18 cellular contexts compared by ENCODE assay signal in genomic region chr6:158589371-158589770, GRCh38.
"Had no signal": no experiment of that assay in that cellular context is flagged by ENCODE, and none has a peak within 500 bp of the region (broad histone marks: within the 10 kb centered on the region; RNA-seq: fewer than 3 reads in every experiment).

No MANE protein-coding gene starts in this region.

- H3K27me3 ChIP-seq: dorsolateral prefrontal cortex, heart left ventricle, right lobe of liver, transverse colon had no signal

- H3K9me3 Mint-ChIP-seq: naive thymus-derived CD4-positive, alpha-beta T cell; stimulated activated memory B cell treated with anti-CD40 and anti-IgM and Interleukin-4, amounts not matched to agents 10 μg/mL and 1 μg/mL and 100 μg/mL, for 72 hours; stimulated activated naive CD8-positive, alpha-beta T cell treated with anti-CD3 and anti-CD28 coated beads, Interleukin-15, Interleukin-2, amounts not matched to agents 100 ng/mL and 50 ng/mL, for 24 hours had no signal

- H3K4me1 Mint-ChIP-seq: stimulated activated memory B cell treated with anti-CD40 and anti-IgM and Interleukin-4, amounts not matched to agents 10 μg/mL and 1 μg/mL and 100 μg/mL, for 72 hours had no signal

- DNase-seq: effector CD8-positive, alpha-beta T cell; foreskin melanocyte; heart left ventricle; kidney glomerular epithelial cell; mammary epithelial cell; naive thymus-derived CD4-positive, alpha-beta T cell; psoas muscle; retina; right lobe of liver; stimulated activated CD4-positive, alpha-beta T cell treated with anti-CD3 and anti-CD28 coated beads, Interleukin-4, amount 100 ng/mL, for 1 hour; stimulated activated CD8-positive, alpha-beta memory T cell treated with anti-CD3 and anti-CD28 coated beads, Interleukin-4, amount 100 ng/mL, for 48 hours; transverse colon had no signal

- H3K9me3 ChIP-seq: heart left ventricle, psoas muscle, right lobe of liver, thoracic aorta, transverse colon had no signal

- ATAC-seq: heart left ventricle; left lobe of liver; naive thymus-derived CD4-positive, alpha-beta T cell; psoas muscle; right lobe of liver; stimulated activated memory B cell treated with anti-CD40 and anti-IgM and Interleukin-4, amounts not matched to agents 10 μg/mL and 1 μg/mL and 100 μg/mL, for 72 hours had no signal

- H3K4me3 Mint-ChIP-seq: naive thymus-derived CD4-positive, alpha-beta T cell; stimulated activated memory B cell treated with anti-CD40 and anti-IgM and Interleukin-4, amounts not matched to agents 10 μg/mL and 1 μg/mL and 100 μg/mL, for 72 hours; stimulated activated naive CD8-positive, alpha-beta T cell treated with anti-CD3 and anti-CD28 coated beads, Interleukin-15, Interleukin-2, amounts not matched to agents 100 ng/mL and 50 ng/mL, for 24 hours had no signal

- H3K27ac Mint-ChIP-seq: stimulated activated memory B cell treated with anti-CD40 and anti-IgM and Interleukin-4, amounts not matched to agents 10 μg/mL and 1 μg/mL and 100 μg/mL, for 72 hours; stimulated activated naive CD8-positive, alpha-beta T cell treated with anti-CD3 and anti-CD28 coated beads, Interleukin-15, Interleukin-2, amounts not matched to agents 100 ng/mL and 50 ng/mL, for 24 hours had no signal

- H3K27me3 Mint-ChIP-seq: naive thymus-derived CD4-positive, alpha-beta T cell; stimulated activated memory B cell treated with anti-CD40 and anti-IgM and Interleukin-4, amounts not matched to agents 10 μg/mL and 1 μg/mL and 100 μg/mL, for 72 hours; stimulated activated naive CD8-positive, alpha-beta T cell treated with anti-CD3 and anti-CD28 coated beads, Interleukin-15, Interleukin-2, amounts not matched to agents 100 ng/mL and 50 ng/mL, for 24 hours had no signal

- H3K4me3 ChIP-seq: coronary artery, dorsolateral prefrontal cortex, heart left ventricle, psoas muscle, right lobe of liver, thoracic aorta, transverse colon had no signal

- H3K27ac ChIP-seq: coronary artery, dorsolateral prefrontal cortex, heart left ventricle, psoas muscle, right lobe of liver, thoracic aorta, transverse colon had no signal

- H3K4me1 ChIP-seq: psoas muscle, right lobe of liver, transverse colon had no signal
